Comparison of ENCODE assay signal across 1 cellular context in genomic region chr1:58755468-58755872, GRCh38.
TF ChIP-seq lines count a peak whose summit lies in the region.

No MANE protein-coding gene starts in this region.

TF ChIP-seq in HepG2, 621 proteins besides CTCF, POLR2A, EP300 and RAD21 (continued from another document and continues in another):
- TF ChIP-seq ZNF414 (CRISPR knock-in tag; IDR thresholded peaks at IDR 0.05) (no peak), HOXA5 (CRISPR knock-in tag; IDR thresholded peaks at IDR 0.05) (no peak), KLF16 (CRISPR knock-in tag; IDR thresholded peaks at IDR 0.05) (0 out of 4 replicates have a peak, but pooled peaks of 1 of the 2 experiments have one; percentile 50), POGK (CRISPR knock-in tag; conservative IDR thresholded peaks at IDR 0.05) (0 out of 2 replicates have a peak, but pooled peaks have one; percentile 60), GABPA (IDR thresholded peaks at IDR 0.05; ENCODE audit: low read depth, low read length) (peak; percentile 50; the same call in 1 of the 2 replicates), GABPA (CRISPR knock-in tag; IDR thresholded peaks at IDR 0.05; ENCODE audit: low read depth) (peak; percentile 93), IRF2 (CRISPR knock-in tag; IDR thresholded peaks at IDR 0.05) (peak; percentile 63; the same call in 1 of the 2 replicates), ATF4 (CRISPR knock-in tag; IDR thresholded peaks at IDR 0.05) (peak in 1 of 2 experiments; percentile 65; a peak in 1 of 4 replicates), GPN1 (CRISPR knock-in tag; IDR thresholded peaks at IDR 0.05; ENCODE audit: borderline replicate concordance) (no peak), ZNF672 (CRISPR knock-in tag; IDR thresholded peaks at IDR 0.05) (no peak), TOPORS (CRISPR knock-in tag; IDR thresholded peaks at IDR 0.05) (no peak), CCDC6 (CRISPR knock-in tag; IDR thresholded peaks at IDR 0.05) (0 out of 2 replicates have a peak, but pooled peaks have one; percentile 52), SOX5 (CRISPR knock-in tag; IDR thresholded peaks at IDR 0.05; ENCODE audit: borderline replicate concordance) (peak; percentile 78; the same call in 1 of the 2 replicates), ZFY (CRISPR knock-in tag; IDR thresholded peaks at IDR 0.05) (peak; percentile 60; the same call in 1 of the 2 replicates), ZNF841 (CRISPR knock-in tag; IDR thresholded peaks at IDR 0.05; ENCODE audit: borderline replicate concordance) (no peak), AFF4 (CRISPR knock-in tag; IDR thresholded peaks at IDR 0.05) (no peak; the same call in 1 of the 2 replicates), MLLT10 (CRISPR knock-in tag; IDR thresholded peaks at IDR 0.05) (no peak), ELF4 (CRISPR knock-in tag; IDR thresholded peaks at IDR 0.05; ENCODE audit: borderline replicate concordance) (0 out of 2 replicates have a peak, but pooled peaks have one; percentile 26), PCBP2 (optimal IDR thresholded peaks at IDR 0.05; ENCODE audit: low read depth, low read length, poor library complexity, severe bottlenecking) (no peak), KDM2A (CRISPR knock-in tag; IDR thresholded peaks at IDR 0.05; ENCODE audit: borderline replicate concordance, low read depth) (peak; percentile 66; the same call in 1 of the 2 replicates), SMAD3 (CRISPR knock-in tag; IDR thresholded peaks at IDR 0.05) (peak; percentile 86), RXRA (CRISPR knock-in tag; IDR thresholded peaks at IDR 0.05) (peak; percentile 27; the same call in 1 of the 2 replicates), MYC (CRISPR knock-in tag; IDR thresholded peaks at IDR 0.05; ENCODE audit: borderline replicate concordance) (peak; percentile 76; the same call in 1 of the 2 replicates), ZNF670 (CRISPR knock-in tag; IDR thresholded peaks at IDR 0.05; ENCODE audit: borderline replicate concordance) (peak; percentile 62; the same call in 1 of the 2 replicates), BCL6 (CRISPR knock-in tag; IDR thresholded peaks at IDR 0.05) (peak; percentile 45; the same call in 1 of the 2 replicates), SP140L (CRISPR knock-in tag; IDR thresholded peaks at IDR 0.05; ENCODE audit: borderline replicate concordance) (no peak), ZNF589 (CRISPR knock-in tag; conservative IDR thresholded peaks at IDR 0.05) (no peak; the same call in 1 of the 2 replicates), TEF (CRISPR knock-in tag; IDR thresholded peaks at IDR 0.05) (no peak), PAX8 (CRISPR knock-in tag; IDR thresholded peaks at IDR 0.05; ENCODE audit: borderline replicate concordance) (no peak), ARID2 (CRISPR knock-in tag; IDR thresholded peaks at IDR 0.05; ENCODE audit: borderline replicate concordance) (no peak), ZBTB43 (CRISPR knock-in tag; conservative IDR thresholded peaks at IDR 0.05) (no peak), TAF15 (IDR thresholded peaks at IDR 0.05; ENCODE audit: low read depth, low read length, poor library complexity, severe bottlenecking) (no peak), ZNF772 (CRISPR knock-in tag; IDR thresholded peaks at IDR 0.05) (peak; percentile 83), MBNL3 (CRISPR knock-in tag; conservative IDR thresholded peaks at IDR 0.05) (no peak), ELF3 (CRISPR knock-in tag; IDR thresholded peaks at IDR 0.05) (peak; percentile 91), ZNF788 (CRISPR knock-in tag; IDR thresholded peaks at IDR 0.05; ENCODE audit: borderline replicate concordance) (peak; percentile 42; the same call in 1 of the 2 replicates), ARNTL (CRISPR knock-in tag; IDR thresholded peaks at IDR 0.05) (peak; percentile 63; the same call in 1 of the 2 replicates), ZBTB10 (CRISPR knock-in tag; IDR thresholded peaks at IDR 0.05; ENCODE audit: borderline replicate concordance) (no peak), MXD1 (CRISPR knock-in tag; IDR thresholded peaks at IDR 0.05) (peak; percentile 80), MIER3 (CRISPR knock-in tag; IDR thresholded peaks at IDR 0.05; ENCODE audit: borderline replicate concordance) (peak; percentile 41; the same call in 1 of the 2 replicates), HMGXB4 (CRISPR knock-in tag; IDR thresholded peaks at IDR 0.05; ENCODE audit: borderline replicate concordance in 1 of 2, low read depth in 1 of 2) (peak in 1 of 2 experiments; percentile 74; a peak in 1 of 4 replicates), ZSCAN5A (CRISPR knock-in tag; IDR thresholded peaks at IDR 0.05; ENCODE audit: borderline replicate concordance) (no peak), RNF2 (conservative IDR thresholded peaks at IDR 0.05; ENCODE audit: low read depth) (no peak), GATA4 (IDR thresholded peaks at IDR 0.05; ENCODE audit: borderline replicate concordance, low read depth) (no peak), ZNF556 (CRISPR knock-in tag; IDR thresholded peaks at IDR 0.05; ENCODE audit: borderline replicate concordance) (no peak), NFKBIZ (CRISPR knock-in tag; IDR thresholded peaks at IDR 0.05) (peak; percentile 56; the same call in 1 of the 2 replicates)
